In genomic region chr6:126764696-126765095, GRCh38 we compare ENCODE assay signal across 28 cellular contexts.
"Had no signal": no experiment of that assay in that cellular context is flagged by ENCODE, and none has a peak within 500 bp of the region (broad histone marks: within the 10 kb centered on the region; RNA-seq: fewer than 3 reads in every experiment).

No MANE protein-coding gene starts in this region.

- H3K4me3 Mint-ChIP-seq: activated CD4-positive, alpha-beta T cell treated with anti-CD3 and anti-CD28 coated beads for 36 hours; activated CD8-positive, alpha-beta memory T cell treated with anti-CD3 and anti-CD28 coated beads, Interleukin-2, amount 10 ng/mL, durations not matched to agents 7 days and 5 days; activated CD8-positive, alpha-beta T cell treated with anti-CD3 and anti-CD28 coated beads, Interleukin-2, amount 10 ng/mL, durations not matched to agents 7 days and 5 days; activated naive CD8-positive, alpha-beta T cell; mesothelial cell of epicardium; naive thymus-derived CD4-positive, alpha-beta T cell; stimulated activated effector memory CD8-positive, alpha-beta T cell treated with anti-CD3 and anti-CD28 coated beads, Interleukin-12 subunit alpha, Interleukin-12 subunit beta, amount 100 ng/mL, for 72 hours; stimulated activated naive CD8-positive, alpha-beta T cell treated with anti-CD3 and anti-CD28 coated beads, Interleukin-15, Interleukin-2, amounts not matched to agents 100 ng/mL and 50 ng/mL, for 24 hours; T-helper 2 cell treated with Interferon-gamma antibody and Interleukin-4, amounts not matched to agents 5 μg/mL and 100 μg/mL, for 36 hours had no signal

- ATAC-seq: activated CD4-positive, alpha-beta T cell treated with anti-CD3 and anti-CD28 coated beads for 36 hours; activated CD8-positive, alpha-beta memory T cell treated with anti-CD3 and anti-CD28 coated beads, Interleukin-2, amount 10 ng/mL, durations not matched to agents 7 days and 5 days; activated CD8-positive, alpha-beta T cell treated with anti-CD3 and anti-CD28 coated beads, Interleukin-2, amount 10 ng/mL, durations not matched to agents 7 days and 5 days; body of pancreas; left colon; naive thymus-derived CD4-positive, alpha-beta T cell; right lobe of liver; stimulated activated effector memory CD8-positive, alpha-beta T cell treated with anti-CD3 and anti-CD28 coated beads, Interleukin-12 subunit alpha, Interleukin-12 subunit beta, amount 100 ng/mL, for 72 hours had no signal

- H3K4me1 ChIP-seq: body of pancreas, esophagus squamous epithelium, right lobe of liver, uterus had no signal

- H3K27ac Mint-ChIP-seq: activated CD4-positive, alpha-beta T cell treated with anti-CD3 and anti-CD28 coated beads for 36 hours; activated CD8-positive, alpha-beta memory T cell treated with anti-CD3 and anti-CD28 coated beads, Interleukin-2, amount 10 ng/mL, durations not matched to agents 7 days and 5 days; activated CD8-positive, alpha-beta T cell treated with anti-CD3 and anti-CD28 coated beads, Interleukin-2, amount 10 ng/mL, durations not matched to agents 7 days and 5 days; activated naive CD8-positive, alpha-beta T cell; mesothelial cell of epicardium; naive thymus-derived CD4-positive, alpha-beta T cell; stimulated activated effector memory CD8-positive, alpha-beta T cell treated with anti-CD3 and anti-CD28 coated beads, Interleukin-12 subunit alpha, Interleukin-12 subunit beta, amount 100 ng/mL, for 72 hours; stimulated activated naive CD8-positive, alpha-beta T cell treated with anti-CD3 and anti-CD28 coated beads, Interleukin-15, Interleukin-2, amounts not matched to agents 100 ng/mL and 50 ng/mL, for 24 hours; T-helper 2 cell treated with Interferon-gamma antibody and Interleukin-4, amounts not matched to agents 5 μg/mL and 100 μg/mL, for 36 hours had no signal

- H3K27ac ChIP-seq: body of pancreas, esophagus squamous epithelium, right lobe of liver, thoracic aorta, uterus had no signal

- H3K36me3 ChIP-seq: esophagus squamous epithelium, right lobe of liver, thoracic aorta, uterus had no signal

- H3K27me3 Mint-ChIP-seq: activated CD8-positive, alpha-beta memory T cell treated with anti-CD3 and anti-CD28 coated beads, Interleukin-2, amount 10 ng/mL, durations not matched to agents 7 days and 5 days; activated naive CD8-positive, alpha-beta T cell; naive thymus-derived CD4-positive, alpha-beta T cell had no signal

- H3K4me3 ChIP-seq: body of pancreas, esophagus squamous epithelium, right lobe of liver, thoracic aorta, uterus had no signal

- H3K4me1 Mint-ChIP-seq: activated CD4-positive, alpha-beta T cell treated with anti-CD3 and anti-CD28 coated beads for 36 hours; activated CD8-positive, alpha-beta memory T cell treated with anti-CD3 and anti-CD28 coated beads, Interleukin-2, amount 10 ng/mL, durations not matched to agents 7 days and 5 days; naive thymus-derived CD4-positive, alpha-beta T cell; stimulated activated effector memory CD8-positive, alpha-beta T cell treated with anti-CD3 and anti-CD28 coated beads, Interleukin-12 subunit alpha, Interleukin-12 subunit beta, amount 100 ng/mL, for 72 hours had no signal

- H3K9me3 Mint-ChIP-seq: mesothelial cell of epicardium; stimulated activated naive CD8-positive, alpha-beta T cell treated with anti-CD3 and anti-CD28 coated beads, Interleukin-15, Interleukin-2, amounts not matched to agents 100 ng/mL and 50 ng/mL, for 24 hours; T-helper 2 cell treated with Interferon-gamma antibody and Interleukin-4, amounts not matched to agents 5 μg/mL and 100 μg/mL, for 36 hours had no signal

- H3K9me3 ChIP-seq: body of pancreas, esophagus squamous epithelium, right lobe of liver, thoracic aorta, uterus had no signal

- H3K36me3 Mint-ChIP-seq: activated CD8-positive, alpha-beta memory T cell treated with anti-CD3 and anti-CD28 coated beads, Interleukin-2, amount 10 ng/mL, durations not matched to agents 7 days and 5 days; activated naive CD8-positive, alpha-beta T cell; mesothelial cell of epicardium; naive thymus-derived CD4-positive, alpha-beta T cell; stimulated activated effector memory CD8-positive, alpha-beta T cell treated with anti-CD3 and anti-CD28 coated beads, Interleukin-12 subunit alpha, Interleukin-12 subunit beta, amount 100 ng/mL, for 72 hours had no signal

- DNase-seq: activated CD4-positive, alpha-beta T cell treated with anti-CD3 and anti-CD28 coated beads for 36 hours; activated CD4-positive, CD25-positive, alpha-beta regulatory T cell; activated CD8-positive, alpha-beta memory T cell treated with anti-CD3 and anti-CD28 coated beads, Interleukin-2, amount 10 ng/mL, durations not matched to agents 7 days and 5 days; activated CD8-positive, alpha-beta T cell treated with anti-CD3 and anti-CD28 coated beads, Interleukin-2, amount 10 ng/mL, durations not matched to agents 7 days and 5 days; activated effector memory CD4-positive, alpha-beta T cell treated with Interleukin-2 at 50 U/mL for 16 hours; activated naive CD4-positive, alpha-beta T cell treated with Interleukin-2 at 50 U/mL for 16 hours; activated T-cell treated with anti-CD3 and anti-CD28 coated beads, Interleukin-2, amount 50 U/mL, for 48 hours; aorta; dermis blood vessel endothelial cell; effector CD4-positive, alpha-beta T cell; esophagus squamous epithelium; hippocampal formation; left colon; mammary epithelial cell; naive thymus-derived CD4-positive, alpha-beta T cell; right lobe of liver; small intestine; stimulated activated CD4-positive, alpha-beta T cell treated with anti-CD3 and anti-CD28 coated beads, Interleukin-4, amount 100 ng/mL, for 24 hours; T-helper 1 cell; trophoblast cell; uterus had no signal

- H3K27me3 ChIP-seq: body of pancreas, esophagus squamous epithelium, right lobe of liver, uterus had no signal
